ENCODE assay signal across 29 cellular contexts in the genomic region with DNA sequence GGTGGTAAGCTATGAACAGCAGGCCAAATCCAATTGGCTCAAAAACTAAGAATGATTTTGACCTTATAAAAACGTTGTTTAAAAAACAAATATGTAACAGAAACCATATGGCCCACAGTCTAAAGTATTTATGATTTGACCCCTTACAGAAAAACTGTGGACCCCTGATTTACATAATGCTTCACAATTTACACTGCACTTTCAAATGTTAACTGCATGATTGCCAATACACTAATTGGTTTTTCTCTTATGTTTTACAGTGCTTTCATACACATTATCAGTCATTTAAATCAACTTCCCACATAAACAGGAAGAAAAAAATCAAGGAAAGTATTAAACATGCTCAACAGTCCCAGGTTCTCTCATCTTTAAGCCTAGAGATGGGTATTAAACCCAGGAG.
"Had no signal": no experiment of that assay in that cellular context is flagged by ENCODE, and none has a peak within 500 bp of the region (broad histone marks: within the 10 kb centered on the region; RNA-seq: fewer than 3 reads in every experiment).

No MANE protein-coding gene starts in this region.

- H3K27me3 ChIP-seq: stomach, suprapubic skin, testis, thyroid gland, tibial artery, tibial nerve, transverse colon, upper lobe of left lung, upper lobe of right lung, uterus, vagina had no signal

- H3K9me3 ChIP-seq: stomach, suprapubic skin, testis, thoracic aorta, thyroid gland, tibial artery, tibial nerve, transverse colon, upper lobe of left lung, upper lobe of right lung, uterus, vagina had no signal

- H3K4me3 Mint-ChIP-seq: stimulated activated effector memory CD8-positive, alpha-beta T cell treated with anti-CD3 and anti-CD28 coated beads, Interleukin-12 subunit alpha, Interleukin-12 subunit beta, amount 100 ng/mL, for 72 hours; stimulated activated memory B cell treated with anti-CD40 and anti-IgM and Interleukin-4, amounts not matched to agents 10 μg/mL and 1 μg/mL and 100 μg/mL, for 72 hours; stimulated activated naive B cell treated with anti-CD40 and anti-IgM and Interleukin-4, amounts not matched to agents 10 μg/mL and 1 μg/mL and 100 μg/mL, for 72 hours; stimulated activated naive CD8-positive, alpha-beta T cell treated with anti-CD3 and anti-CD28 coated beads, Interleukin-15, amount 100 ng/mL, for 72 hours; stimulated activated naive CD8-positive, alpha-beta T cell treated with anti-CD3 and anti-CD28 coated beads, Interleukin-15, Interleukin-2, amounts not matched to agents 100 ng/mL and 50 ng/mL, for 24 hours; type B pancreatic cell had no signal

- H3K36me3 Mint-ChIP-seq: stimulated activated effector memory CD8-positive, alpha-beta T cell treated with anti-CD3 and anti-CD28 coated beads, Interleukin-12 subunit alpha, Interleukin-12 subunit beta, amount 100 ng/mL, for 72 hours; stimulated activated memory B cell treated with anti-CD40 and anti-IgM and Interleukin-4, amounts not matched to agents 10 μg/mL and 1 μg/mL and 100 μg/mL, for 72 hours; type B pancreatic cell had no signal

- H3K36me3 ChIP-seq: suprapubic skin, thoracic aorta, tibial nerve, upper lobe of right lung, uterus had no signal

- H3K27me3 Mint-ChIP-seq: stimulated activated memory B cell treated with anti-CD40 and anti-IgM and Interleukin-4, amounts not matched to agents 10 μg/mL and 1 μg/mL and 100 μg/mL, for 72 hours; stimulated activated naive B cell treated with anti-CD40 and anti-IgM and Interleukin-4, amounts not matched to agents 10 μg/mL and 1 μg/mL and 100 μg/mL, for 72 hours; stimulated activated naive CD8-positive, alpha-beta T cell treated with anti-CD3 and anti-CD28 coated beads, Interleukin-15, amount 100 ng/mL, for 72 hours; type B pancreatic cell had no signal

- DNase-seq: stimulated activated CD4-positive, alpha-beta T cell treated with anti-CD3 and anti-CD28 coated beads, Interleukin-2, amount 100 ng/mL, for 48 hours; stimulated activated CD4-positive, alpha-beta T cell treated with anti-CD3 and anti-CD28 coated beads, Interleukin-4, amount 100 ng/mL, for 1 hour; stimulated activated CD4-positive, alpha-beta T cell treated with anti-CD3 and anti-CD28 coated beads, Interleukin-4, amount 100 ng/mL, for 24 hours; stimulated activated CD4-positive, alpha-beta T cell treated with anti-CD3 and anti-CD28 coated beads, Interleukin-4, amount 100 ng/mL, for 4 hours; stimulated activated CD8-positive, alpha-beta memory T cell treated with anti-CD3 and anti-CD28 coated beads, Interleukin-4, amount 100 ng/mL, for 48 hours; stimulated activated naive B cell treated with anti-CD40 and anti-IgM and Interleukin-4, amounts not matched to agents 10 μg/mL and 1 μg/mL and 100 μg/mL, for 72 hours; stimulated activated naive CD4-positive, alpha-beta T cell; stimulated activated naive CD4-positive, alpha-beta T cell treated with Interleukin-2 at 50 U/mL for 16 hours; stimulated activated naive CD8-positive, alpha-beta T cell treated with anti-CD3 and anti-CD28 coated beads, Interleukin-15, amount 100 ng/mL, for 72 hours; stimulated activated naive CD8-positive, alpha-beta T cell treated with anti-CD3 and anti-CD28 coated beads, Interleukin-15, Interleukin-2, amounts not matched to agents 100 U/mL and 50 U/mL, for 24 hours; stomach; substantia nigra; testis; thyroid gland; tibial artery; transverse colon; trophoblast cell; upper lobe of left lung; upper lobe of right lung; uterus had no signal

- FAIRE-seq: urothelium cell line had no signal

- H3K4me1 Mint-ChIP-seq: stimulated activated effector memory CD8-positive, alpha-beta T cell treated with anti-CD3 and anti-CD28 coated beads, Interleukin-12 subunit alpha, Interleukin-12 subunit beta, amount 100 ng/mL, for 72 hours; stimulated activated memory B cell treated with anti-CD40 and anti-IgM and Interleukin-4, amounts not matched to agents 10 μg/mL and 1 μg/mL and 100 μg/mL, for 72 hours; stimulated activated naive B cell treated with anti-CD40 and anti-IgM and Interleukin-4, amounts not matched to agents 10 μg/mL and 1 μg/mL and 100 μg/mL, for 72 hours; stimulated activated naive CD8-positive, alpha-beta T cell treated with anti-CD3 and anti-CD28 coated beads, Interleukin-15, amount 100 ng/mL, for 72 hours had no signal

- H3K27ac Mint-ChIP-seq: stimulated activated effector memory CD8-positive, alpha-beta T cell treated with anti-CD3 and anti-CD28 coated beads, Interleukin-12 subunit alpha, Interleukin-12 subunit beta, amount 100 ng/mL, for 72 hours; stimulated activated memory B cell treated with anti-CD40 and anti-IgM and Interleukin-4, amounts not matched to agents 10 μg/mL and 1 μg/mL and 100 μg/mL, for 72 hours; stimulated activated naive B cell treated with anti-CD40 and anti-IgM and Interleukin-4, amounts not matched to agents 10 μg/mL and 1 μg/mL and 100 μg/mL, for 72 hours; stimulated activated naive CD8-positive, alpha-beta T cell treated with anti-CD3 and anti-CD28 coated beads, Interleukin-15, amount 100 ng/mL, for 72 hours; stimulated activated naive CD8-positive, alpha-beta T cell treated with anti-CD3 and anti-CD28 coated beads, Interleukin-15, Interleukin-2, amounts not matched to agents 100 ng/mL and 50 ng/mL, for 24 hours; type B pancreatic cell had no signal

- H3K27ac ChIP-seq: stomach, suprapubic skin, testis, thoracic aorta, thyroid gland, tibial artery, tibial nerve, transverse colon, upper lobe of left lung, upper lobe of right lung, uterus, vagina had no signal

- H3K4me3 ChIP-seq: stomach, suprapubic skin, testis, thoracic aorta, thyroid gland, tibial artery, tibial nerve, transverse colon, upper lobe of left lung, upper lobe of right lung, uterus, vagina had no signal

- H3K9me3 Mint-ChIP-seq: stimulated activated effector memory CD8-positive, alpha-beta T cell treated with anti-CD3 and anti-CD28 coated beads, Interleukin-12 subunit alpha, Interleukin-12 subunit beta, amount 100 ng/mL, for 72 hours; stimulated activated memory B cell treated with anti-CD40 and anti-IgM and Interleukin-4, amounts not matched to agents 10 μg/mL and 1 μg/mL and 100 μg/mL, for 72 hours; stimulated activated naive B cell treated with anti-CD40 and anti-IgM and Interleukin-4, amounts not matched to agents 10 μg/mL and 1 μg/mL and 100 μg/mL, for 72 hours; stimulated activated naive CD8-positive, alpha-beta T cell treated with anti-CD3 and anti-CD28 coated beads, Interleukin-15, amount 100 ng/mL, for 72 hours; stimulated activated naive CD8-positive, alpha-beta T cell treated with anti-CD3 and anti-CD28 coated beads, Interleukin-15, Interleukin-2, amounts not matched to agents 100 ng/mL and 50 ng/mL, for 24 hours; type B pancreatic cell had no signal

- ATAC-seq: stimulated activated effector memory CD8-positive, alpha-beta T cell treated with anti-CD3 and anti-CD28 coated beads, Interleukin-12 subunit alpha, Interleukin-12 subunit beta, amount 100 ng/mL, for 72 hours; stimulated activated memory B cell treated with anti-CD40 and anti-IgM and Interleukin-4, amounts not matched to agents 10 μg/mL and 1 μg/mL and 100 μg/mL, for 72 hours; stimulated activated naive B cell treated with anti-CD40 and anti-IgM and Interleukin-4, amounts not matched to agents 10 μg/mL and 1 μg/mL and 100 μg/mL, for 72 hours; stimulated activated naive CD8-positive, alpha-beta T cell treated with anti-CD3 and anti-CD28 coated beads, Interleukin-15, amount 100 ng/mL, for 72 hours; stimulated activated naive CD8-positive, alpha-beta T cell treated with anti-CD3 and anti-CD28 coated beads, Interleukin-15, Interleukin-2, amounts not matched to agents 100 U/mL and 50 U/mL, for 24 hours; upper lobe of right lung had no signal

- H3K4me1 ChIP-seq: stomach, suprapubic skin, testis, thyroid gland, tibial artery, tibial nerve, transverse colon, upper lobe of left lung, upper lobe of right lung, uterus, vagina had no signal
